In genomic region chr13:114235697-114236096, GRCh38 we compare ENCODE assay signal across 10 cellular contexts. TPM values are rescaled to one million over a fixed set of nuclear protein-coding genes. Genes with fewer than 3 reads are reported as not detected.
DNase-seq lines count a peak whose midpoint lies in the region; ATAC-seq and TF ChIP-seq lines count a peak whose summit lies in the region.
"Had no signal": no experiment of that assay in that cellular context is flagged by ENCODE, and none has a peak within 500 bp of the region (broad histone marks: within the 10 kb centered on the region; RNA-seq: fewer than 3 reads in every experiment).

No MANE protein-coding gene starts in this region.

- H3K4me3 ChIP-seq in left lung, result peak overlapping the region; percentile 93 to 97
- peak overlapping the region in 2 of 3 donors; percentile 41 to 81 for H3K4me3 ChIP-seq in thyroid gland (replicated peaks in 1 of 3)

- H3K36me3 ChIP-seq in left lung (peaks cover 3 to 40% of the 10 kb centered on the region in 2 donors), thyroid gland (peaks cover 32 to 33% of the 10 kb centered on the region in 2 donors)

- intact Hi-C loops in left lung (cut with DNase I) (no loop called here), thyroid gland (cut with DNase I) (no loop called here)

- TF ChIP-seq POLR2A in thyroid gland (IDR thresholded peaks at IDR 0.05), result no peak

- H3K4me1 ChIP-seq in left lung, result peaks cover 5 to 21% of the 10 kb centered on the region in 2 donors
- H3K4me1 ChIP-seq in thyroid gland, result peaks cover 9 to 13% of the 10 kb centered on the region in 2 donors

- H3K27me3 ChIP-seq in left lung (peaks cover 0 to 2% of the 10 kb centered on the region in 2 donors), thyroid gland (no peaks in the 10 kb centered on the region)

- H3K27ac Mint-ChIP-seq in activated T-cell treated with anti-CD3 and anti-CD28 coated beads, Interleukin-2, amount 50 U/mL, for 24 hours, result peak overlapping the region; percentile 96
- H3K27ac Mint-ChIP-seq in activated naive CD8-positive, alpha-beta T cell treated with anti-CD3 and anti-CD28 coated beads, Interleukin-2, amount 10 ng/mL, durations not matched to agents 7 days and 5 days, result peak overlapping the region; percentile 80

- peaks cover 46% of the 10 kb centered on the region for H3K4me1 Mint-ChIP-seq in activated T-cell treated with anti-CD3 and anti-CD28 coated beads, Interleukin-2, amount 50 U/mL, for 24 hours (ENCODE audit: low read depth)
- peaks cover 20% of the 10 kb centered on the region for H3K4me1 Mint-ChIP-seq in activated naive CD8-positive, alpha-beta T cell treated with anti-CD3 and anti-CD28 coated beads, Interleukin-2, amount 10 ng/mL, durations not matched to agents 7 days and 5 days

- 18 to 22% methylated on average over 10 of the region's 10 CpGs for WGBS in thyroid gland, 2 donors

- H3K9me3 ChIP-seq in left lung (no peaks in the 10 kb centered on the region), thyroid gland (no peaks in the 10 kb centered on the region)

- no peak for ATAC-seq in activated naive CD8-positive, alpha-beta T cell treated with anti-CD3 and anti-CD28 coated beads, Interleukin-2, amount 10 ng/mL, durations not matched to agents 7 days and 5 days (ENCODE audit: low read depth)
- ATAC-seq in left lung, result no peak
- ATAC-seq in GM21447 (IDR thresholded peaks at IDR 0.05; ENCODE audit: unreplicated experiment), result no peak

- peaks cover 2% of the 10 kb centered on the region for H3K9me3 Mint-ChIP-seq in activated T-cell treated with anti-CD3 and anti-CD28 coated beads, Interleukin-2, amount 50 U/mL, for 24 hours
- H3K9me3 Mint-ChIP-seq in activated naive CD8-positive, alpha-beta T cell treated with anti-CD3 and anti-CD28 coated beads, Interleukin-2, amount 10 ng/mL, durations not matched to agents 7 days and 5 days, result no peaks in the 10 kb centered on the region

- TF ChIP-seq CTCF in left lung (IDR thresholded peaks at IDR 0.05), result no peak
- no peak for TF ChIP-seq CTCF in thyroid gland (IDR thresholded peaks at IDR 0.05)

- no peaks in the 10 kb centered on the region for H3K27me3 Mint-ChIP-seq in activated T-cell treated with anti-CD3 and anti-CD28 coated beads, Interleukin-2, amount 50 U/mL, for 24 hours
- no peaks in the 10 kb centered on the region for H3K27me3 Mint-ChIP-seq in activated naive CD8-positive, alpha-beta T cell treated with anti-CD3 and anti-CD28 coated beads, Interleukin-2, amount 10 ng/mL, durations not matched to agents 7 days and 5 days

- no peak for DNase-seq in activated T-cell treated with anti-CD3 and anti-CD28 coated beads, Interleukin-2, amount 50 U/mL, for 24 hours
- no peak for DNase-seq in activated T-cell treated with anti-CD3 and anti-CD28 coated beads, Interleukin-2, amount 50 U/mL, for 1 hour
- DNase-seq in activated naive CD8-positive, alpha-beta T cell treated with anti-CD3 and anti-CD28 coated beads, Interleukin-2, amount 10 ng/mL, durations not matched to agents 7 days and 5 days, result no peak
- no peak for DNase-seq in left lung
- no peak for DNase-seq in thyroid gland
- no peak for DNase-seq in putamen (ENCODE audit: low spot score)
- no peak for DNase-seq in middle frontal gyrus (ENCODE audit: extremely low spot score, low spot score)
- DNase-seq: DMS153 had no signal

- no peak overlapping the region for H3K27ac ChIP-seq in left lung
- H3K27ac ChIP-seq in thyroid gland, result peak overlapping the region in 1 of 3 donors; percentile 73

- peak overlapping the region; percentile 94 for H3K4me3 Mint-ChIP-seq in activated T-cell treated with anti-CD3 and anti-CD28 coated beads, Interleukin-2, amount 50 U/mL, for 24 hours
- H3K4me3 Mint-ChIP-seq in activated naive CD8-positive, alpha-beta T cell treated with anti-CD3 and anti-CD28 coated beads, Interleukin-2, amount 10 ng/mL, durations not matched to agents 7 days and 5 days, result peak overlapping the region; percentile 86

- POLR2A ChIA-PET in activated naive CD8-positive, alpha-beta T cell treated with anti-CD3 and anti-CD28 coated beads, Interleukin-2, amount 10 ng/mL, durations not matched to agents 7 days and 5 days (lab: Charles Lee), result interaction anchor here (0.6 to 1.1 kb wide), 2 partner anchors 15 to 46 kb away, joined by 4 read pairs; partner anchors contain the start of gene UPF3A

- peaks cover 54% of the 10 kb centered on the region for H3K36me3 Mint-ChIP-seq in activated T-cell treated with anti-CD3 and anti-CD28 coated beads, Interleukin-2, amount 50 U/mL, for 24 hours (ENCODE audit: low read depth)
- H3K36me3 Mint-ChIP-seq in activated naive CD8-positive, alpha-beta T cell treated with anti-CD3 and anti-CD28 coated beads, Interleukin-2, amount 10 ng/mL, durations not matched to agents 7 days and 5 days, result peaks cover 14% of the 10 kb centered on the region

RNA-seq across cellular contexts. Expression of gene CDC16, which starts 1.0 kb away (rescaled TPM):
- 10 to 100 TPM; 91.1 to 99.7 TPM for total RNA-seq in activated naive CD8-positive, alpha-beta T cell treated with anti-CD3 and anti-CD28 coated beads, Interleukin-2, amount 10 ng/mL, durations not matched to agents 7 days and 5 days
- 10 to 100 TPM; 59.8 to 63.6 TPM for total RNA-seq in left lung
- 10 to 100 TPM; 43.9 to 63.5 (median 55.5) TPM for total RNA-seq in thyroid gland

RNA-seq across cellular contexts. Expression of gene UPF3A, which starts 45.7 kb away (rescaled TPM):
- 10 to 100 TPM; 63.8 to 68.7 TPM for total RNA-seq in activated naive CD8-positive, alpha-beta T cell treated with anti-CD3 and anti-CD28 coated beads, Interleukin-2, amount 10 ng/mL, durations not matched to agents 7 days and 5 days
- total RNA-seq in left lung, result 10 to 100 TPM; 32.3 to 42.6 TPM
- 10 to 100 TPM; 58.8 to 81.9 (median 70.1) TPM for total RNA-seq in thyroid gland

RNA-seq across cellular contexts. Expression of gene CFAP97D2, which starts 56.6 kb away (rescaled TPM):
- total RNA-seq in activated naive CD8-positive, alpha-beta T cell treated with anti-CD3 and anti-CD28 coated beads, Interleukin-2, amount 10 ng/mL, durations not matched to agents 7 days and 5 days, result under 1 TPM in 1 of 2 experiments, not detected in 1; 0.22 TPM
- total RNA-seq in left lung (1 to 10 TPM in 1 of 2 donors, not detected in 1; 1.5 TPM), thyroid gland (not detected)
- total RNA-seq: NCI-H460 had no signal
